Comparison of ENCODE assay signal across 1 cellular context in the genomic region with DNA sequence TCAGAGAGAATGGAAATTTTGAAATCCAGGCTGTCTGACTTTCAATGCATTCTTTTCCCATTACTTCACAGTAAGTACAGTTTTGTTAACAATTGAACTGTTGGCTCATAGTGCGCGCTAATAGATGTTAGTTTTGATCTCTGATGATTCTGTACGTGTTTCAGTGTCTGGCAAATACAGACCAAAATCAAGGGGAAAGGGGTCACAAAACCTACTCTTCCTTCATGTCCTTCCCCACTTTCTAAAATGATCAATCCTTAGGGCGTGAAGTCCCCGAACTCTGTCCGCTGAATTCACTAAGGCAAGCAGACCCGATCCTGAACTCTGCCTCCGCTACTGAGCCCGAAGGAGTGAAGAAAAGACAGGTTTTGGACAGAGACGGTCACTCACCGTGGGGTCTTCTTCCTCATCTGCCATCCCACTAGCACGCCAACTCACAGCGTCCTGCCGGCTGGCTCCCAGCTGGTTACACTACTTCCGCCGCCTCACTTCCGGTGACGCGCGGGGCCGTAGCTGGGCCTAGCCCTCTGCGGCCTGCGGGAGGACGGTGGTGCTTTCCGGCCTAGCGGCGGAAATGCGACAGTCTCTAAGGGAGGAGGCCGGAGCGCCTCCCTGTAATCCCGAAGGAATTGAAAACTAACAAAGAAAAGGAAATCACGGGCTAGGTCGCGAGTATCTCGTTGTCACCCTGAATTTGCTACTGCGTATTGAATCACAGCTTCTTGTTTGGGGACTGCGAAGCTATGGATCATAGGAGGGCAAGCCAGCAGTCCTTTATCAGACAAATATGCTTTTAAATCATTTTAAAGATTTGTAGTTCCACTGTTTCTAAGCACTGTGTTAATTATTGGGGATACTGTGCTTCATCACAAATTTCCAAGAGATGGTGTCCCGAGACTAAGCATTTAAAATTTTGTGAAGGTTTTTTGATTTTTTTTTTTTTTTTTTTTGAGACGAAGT.
A peak's percentile ranks its signal among the peaks of the same experiment; 100 is the strongest.
TF ChIP-seq lines count a peak whose summit lies in the region.

A gene with protein sequence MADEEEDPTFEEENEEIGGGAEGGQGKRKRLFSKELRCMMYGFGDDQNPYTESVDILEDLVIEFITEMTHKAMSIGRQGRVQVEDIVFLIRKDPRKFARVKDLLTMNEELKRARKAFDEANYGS (minus strand): TSS at position 473 of the 960 bp plus-strand sequence. CDS start 56 bp downstream, at position 417.

TF ChIP-seq in HepG2, 621 proteins besides CTCF, POLR2A, EP300 and RAD21 (continued from another document and continues in another):
- TF ChIP-seq, protein P1, sequence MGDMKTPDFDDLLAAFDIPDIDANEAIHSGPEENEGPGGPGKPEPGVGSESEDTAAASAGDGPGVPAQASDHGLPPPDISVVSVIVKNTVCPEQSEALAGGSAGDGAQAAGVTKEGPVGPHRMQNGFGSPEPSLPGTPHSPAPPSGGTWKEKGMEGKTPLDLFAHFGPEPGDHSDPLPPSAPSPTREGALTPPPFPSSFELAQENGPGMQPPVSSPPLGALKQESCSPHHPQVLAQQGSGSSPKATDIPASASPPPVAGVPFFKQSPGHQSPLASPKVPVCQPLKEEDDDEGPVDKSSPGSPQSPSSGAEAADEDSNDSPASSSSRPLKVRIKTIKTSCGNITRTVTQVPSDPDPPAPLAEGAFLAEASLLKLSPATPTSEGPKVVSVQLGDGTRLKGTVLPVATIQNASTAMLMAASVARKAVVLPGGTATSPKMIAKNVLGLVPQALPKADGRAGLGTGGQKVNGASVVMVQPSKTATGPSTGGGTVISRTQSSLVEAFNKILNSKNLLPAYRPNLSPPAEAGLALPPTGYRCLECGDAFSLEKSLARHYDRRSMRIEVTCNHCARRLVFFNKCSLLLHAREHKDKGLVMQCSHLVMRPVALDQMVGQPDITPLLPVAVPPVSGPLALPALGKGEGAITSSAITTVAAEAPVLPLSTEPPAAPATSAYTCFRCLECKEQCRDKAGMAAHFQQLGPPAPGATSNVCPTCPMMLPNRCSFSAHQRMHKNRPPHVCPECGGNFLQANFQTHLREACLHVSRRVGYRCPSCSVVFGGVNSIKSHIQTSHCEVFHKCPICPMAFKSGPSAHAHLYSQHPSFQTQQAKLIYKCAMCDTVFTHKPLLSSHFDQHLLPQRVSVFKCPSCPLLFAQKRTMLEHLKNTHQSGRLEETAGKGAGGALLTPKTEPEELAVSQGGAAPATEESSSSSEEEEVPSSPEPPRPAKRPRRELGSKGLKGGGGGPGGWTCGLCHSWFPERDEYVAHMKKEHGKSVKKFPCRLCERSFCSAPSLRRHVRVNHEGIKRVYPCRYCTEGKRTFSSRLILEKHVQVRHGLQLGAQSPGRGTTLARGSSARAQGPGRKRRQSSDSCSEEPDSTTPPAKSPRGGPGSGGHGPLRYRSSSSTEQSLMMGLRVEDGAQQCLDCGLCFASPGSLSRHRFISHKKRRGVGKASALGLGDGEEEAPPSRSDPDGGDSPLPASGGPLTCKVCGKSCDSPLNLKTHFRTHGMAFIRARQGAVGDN (CRISPR knock-in tag; IDR thresholded peaks at IDR 0.05), result peak; percentile 97
- no peak for TF ChIP-seq ZNF343 (CRISPR knock-in tag; IDR thresholded peaks at IDR 0.05)
- no peak for TF ChIP-seq ZNF598 (CRISPR knock-in tag; IDR thresholded peaks at IDR 0.05; ENCODE audit: borderline replicate concordance)
- TF ChIP-seq AGO1 (IDR thresholded peaks at IDR 0.05; ENCODE audit: low read depth, low read length, poor library complexity, severe bottlenecking), result no peak
- no peak for TF ChIP-seq ZC3H4 (CRISPR knock-in tag; IDR thresholded peaks at IDR 0.05; ENCODE audit: borderline replicate concordance)
- TF ChIP-seq ZNF205 (CRISPR knock-in tag; IDR thresholded peaks at IDR 0.05), result no peak
- peak; percentile 62; the same call in 1 of the 2 replicates for TF ChIP-seq ZNF614 (CRISPR knock-in tag; IDR thresholded peaks at IDR 0.05; ENCODE audit: borderline replicate concordance)
- no peak for TF ChIP-seq ARNT (IDR thresholded peaks at IDR 0.05)
- TF ChIP-seq ZZZ3 (CRISPR knock-in tag; IDR thresholded peaks at IDR 0.05; ENCODE audit: borderline replicate concordance), result peak; percentile 99; the same call in 1 of the 2 replicates
- TF ChIP-seq, protein P2, sequence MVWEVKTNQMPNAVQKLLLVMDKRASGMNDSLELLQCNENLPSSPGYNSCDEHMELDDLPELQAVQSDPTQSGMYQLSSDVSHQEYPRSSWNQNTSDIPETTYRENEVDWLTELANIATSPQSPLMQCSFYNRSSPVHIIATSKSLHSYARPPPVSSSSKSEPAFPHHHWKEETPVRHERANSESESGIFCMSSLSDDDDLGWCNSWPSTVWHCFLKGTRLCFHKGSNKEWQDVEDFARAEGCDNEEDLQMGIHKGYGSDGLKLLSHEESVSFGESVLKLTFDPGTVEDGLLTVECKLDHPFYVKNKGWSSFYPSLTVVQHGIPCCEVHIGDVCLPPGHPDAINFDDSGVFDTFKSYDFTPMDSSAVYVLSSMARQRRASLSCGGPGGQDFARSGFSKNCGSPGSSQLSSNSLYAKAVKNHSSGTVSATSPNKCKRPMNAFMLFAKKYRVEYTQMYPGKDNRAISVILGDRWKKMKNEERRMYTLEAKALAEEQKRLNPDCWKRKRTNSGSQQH (CRISPR knock-in tag; IDR thresholded peaks at IDR 0.05; ENCODE audit: low read depth), result peak; percentile 97
- TF ChIP-seq ZNF790 (CRISPR knock-in tag; IDR thresholded peaks at IDR 0.05; ENCODE audit: borderline replicate concordance), result no peak
- TF ChIP-seq, protein P3, sequence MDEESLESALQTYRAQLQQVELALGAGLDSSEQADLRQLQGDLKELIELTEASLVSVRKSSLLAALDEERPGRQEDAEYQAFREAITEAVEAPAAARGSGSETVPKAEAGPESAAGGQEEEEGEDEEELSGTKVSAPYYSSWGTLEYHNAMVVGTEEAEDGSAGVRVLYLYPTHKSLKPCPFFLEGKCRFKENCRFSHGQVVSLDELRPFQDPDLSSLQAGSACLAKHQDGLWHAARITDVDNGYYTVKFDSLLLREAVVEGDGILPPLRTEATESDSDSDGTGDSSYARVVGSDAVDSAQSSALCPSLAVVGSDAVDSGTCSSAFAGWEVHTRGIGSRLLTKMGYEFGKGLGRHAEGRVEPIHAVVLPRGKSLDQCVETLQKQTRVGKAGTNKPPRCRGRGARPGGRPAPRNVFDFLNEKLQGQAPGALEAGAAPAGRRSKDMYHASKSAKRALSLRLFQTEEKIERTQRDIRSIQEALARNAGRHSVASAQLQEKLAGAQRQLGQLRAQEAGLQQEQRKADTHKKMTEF (CRISPR knock-in tag; IDR thresholded peaks at IDR 0.05), result peak; percentile 90
- TF ChIP-seq CCDC6 (CRISPR knock-in tag; IDR thresholded peaks at IDR 0.05), result peak; percentile 72; the same call in 1 of the 2 replicates
- no peak for TF ChIP-seq SMYD3 (CRISPR knock-in tag; IDR thresholded peaks at IDR 0.05)
- TF ChIP-seq PRPF4 (IDR thresholded peaks at IDR 0.05; ENCODE audit: low read depth, low read length, poor library complexity, severe bottlenecking), result no peak
- TF ChIP-seq HNRNPUL1 (IDR thresholded peaks at IDR 0.05; ENCODE audit: low read depth, low read length), result no peak
- no peak for TF ChIP-seq ZNF264 (CRISPR knock-in tag; IDR thresholded peaks at IDR 0.05)
- TF ChIP-seq BRD4 (CRISPR knock-in tag; IDR thresholded peaks at IDR 0.05), result peak; percentile 90
- peak; percentile 64; the same call in 1 of the 2 replicates for TF ChIP-seq ZNF878 (CRISPR knock-in tag; IDR thresholded peaks at IDR 0.05)
- TF ChIP-seq, protein P4, sequence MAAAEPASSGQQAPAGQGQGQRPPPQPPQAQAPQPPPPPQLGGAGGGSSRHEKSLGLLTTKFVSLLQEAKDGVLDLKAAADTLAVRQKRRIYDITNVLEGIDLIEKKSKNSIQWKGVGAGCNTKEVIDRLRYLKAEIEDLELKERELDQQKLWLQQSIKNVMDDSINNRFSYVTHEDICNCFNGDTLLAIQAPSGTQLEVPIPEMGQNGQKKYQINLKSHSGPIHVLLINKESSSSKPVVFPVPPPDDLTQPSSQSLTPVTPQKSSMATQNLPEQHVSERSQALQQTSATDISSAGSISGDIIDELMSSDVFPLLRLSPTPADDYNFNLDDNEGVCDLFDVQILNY (CRISPR knock-in tag; conservative IDR thresholded peaks at IDR 0.05), result no peak; the same call in 1 of the 2 replicates
- TF ChIP-seq SALL2 (CRISPR knock-in tag; IDR thresholded peaks at IDR 0.05), result 0 out of 2 replicates have a peak, but pooled peaks have one; percentile 13
- TF ChIP-seq HNRNPLL (IDR thresholded peaks at IDR 0.05; ENCODE audit: low read depth, low read length, poor library complexity, severe bottlenecking), result peak; percentile 69
- peak; percentile 80; the same call in 1 of the 2 replicates for TF ChIP-seq PITX1 (CRISPR knock-in tag; IDR thresholded peaks at IDR 0.05)
- no peak for TF ChIP-seq SNRNP70 (IDR thresholded peaks at IDR 0.05; ENCODE audit: low read depth, low read length)
- TF ChIP-seq ZNF569 (CRISPR knock-in tag; IDR thresholded peaks at IDR 0.05; ENCODE audit: borderline replicate concordance), result no peak
- no peak for TF ChIP-seq TOE1 (CRISPR knock-in tag; IDR thresholded peaks at IDR 0.05)
- TF ChIP-seq, protein P5, sequence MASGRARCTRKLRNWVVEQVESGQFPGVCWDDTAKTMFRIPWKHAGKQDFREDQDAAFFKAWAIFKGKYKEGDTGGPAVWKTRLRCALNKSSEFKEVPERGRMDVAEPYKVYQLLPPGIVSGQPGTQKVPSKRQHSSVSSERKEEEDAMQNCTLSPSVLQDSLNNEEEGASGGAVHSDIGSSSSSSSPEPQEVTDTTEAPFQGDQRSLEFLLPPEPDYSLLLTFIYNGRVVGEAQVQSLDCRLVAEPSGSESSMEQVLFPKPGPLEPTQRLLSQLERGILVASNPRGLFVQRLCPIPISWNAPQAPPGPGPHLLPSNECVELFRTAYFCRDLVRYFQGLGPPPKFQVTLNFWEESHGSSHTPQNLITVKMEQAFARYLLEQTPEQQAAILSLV (CRISPR knock-in tag; IDR thresholded peaks at IDR 0.05; ENCODE audit: borderline replicate concordance), result no peak
- TF ChIP-seq, protein P6, sequence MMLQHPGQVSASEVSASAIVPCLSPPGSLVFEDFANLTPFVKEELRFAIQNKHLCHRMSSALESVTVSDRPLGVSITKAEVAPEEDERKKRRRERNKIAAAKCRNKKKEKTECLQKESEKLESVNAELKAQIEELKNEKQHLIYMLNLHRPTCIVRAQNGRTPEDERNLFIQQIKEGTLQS (CRISPR knock-in tag; IDR thresholded peaks at IDR 0.05), result no peak; the same call in 1 of the 2 replicates
- TF ChIP-seq SOX6 (IDR thresholded peaks at IDR 0.05), result no peak
- TF ChIP-seq SOX6 (CRISPR knock-in tag; IDR thresholded peaks at IDR 0.05), result peak; percentile 42; the same call in 1 of the 2 replicates
- peak; percentile 50; the same call in 1 of the 2 replicates for TF ChIP-seq MEF2D (CRISPR knock-in tag; IDR thresholded peaks at IDR 0.05)
- TF ChIP-seq TMF1 (CRISPR knock-in tag; IDR thresholded peaks at IDR 0.05; ENCODE audit: low read depth), result no peak
- TF ChIP-seq RORA (CRISPR knock-in tag; IDR thresholded peaks at IDR 0.05), result no peak
- TF ChIP-seq EHMT2 (IDR thresholded peaks at IDR 0.05; ENCODE audit: borderline replicate concordance, low read depth, low read length), result no peak; the same call in 1 of the 2 replicates
- no peak for TF ChIP-seq JDP2 (CRISPR knock-in tag; IDR thresholded peaks at IDR 0.05; ENCODE audit: borderline replicate concordance)
- TF ChIP-seq, protein P7, sequence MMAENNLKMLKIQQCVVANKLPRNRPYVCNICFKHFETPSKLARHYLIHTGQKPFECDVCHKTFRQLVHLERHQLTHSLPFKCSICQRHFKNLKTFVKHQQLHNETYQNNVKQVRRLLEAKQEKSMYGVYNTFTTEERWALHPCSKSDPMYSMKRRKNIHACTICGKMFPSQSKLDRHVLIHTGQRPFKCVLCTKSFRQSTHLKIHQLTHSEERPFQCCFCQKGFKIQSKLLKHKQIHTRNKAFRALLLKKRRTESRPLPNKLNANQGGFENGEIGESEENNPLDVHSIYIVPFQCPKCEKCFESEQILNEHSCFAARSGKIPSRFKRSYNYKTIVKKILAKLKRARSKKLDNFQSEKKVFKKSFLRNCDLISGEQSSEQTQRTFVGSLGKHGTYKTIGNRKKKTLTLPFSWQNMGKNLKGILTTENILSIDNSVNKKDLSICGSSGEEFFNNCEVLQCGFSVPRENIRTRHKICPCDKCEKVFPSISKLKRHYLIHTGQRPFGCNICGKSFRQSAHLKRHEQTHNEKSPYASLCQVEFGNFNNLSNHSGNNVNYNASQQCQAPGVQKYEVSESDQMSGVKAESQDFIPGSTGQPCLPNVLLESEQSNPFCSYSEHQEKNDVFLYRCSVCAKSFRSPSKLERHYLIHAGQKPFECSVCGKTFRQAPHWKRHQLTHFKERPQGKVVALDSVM (CRISPR knock-in tag; IDR thresholded peaks at IDR 0.05), result peak; percentile 70; the same call in 1 of the 2 replicates
- TF ChIP-seq BCL6 (CRISPR knock-in tag; IDR thresholded peaks at IDR 0.05), result no peak
- no peak for TF ChIP-seq ZNF883 (CRISPR knock-in tag; IDR thresholded peaks at IDR 0.05; ENCODE audit: not compliant biosample characterization)
- peak; percentile 96 for TF ChIP-seq MXD4 (CRISPR knock-in tag; IDR thresholded peaks at IDR 0.05)
- no peak for TF ChIP-seq ZNF589 (CRISPR knock-in tag; conservative IDR thresholded peaks at IDR 0.05)
- TF ChIP-seq KAT7 (CRISPR knock-in tag; IDR thresholded peaks at IDR 0.05; ENCODE audit: borderline replicate concordance), result peak; percentile 73; the same call in 1 of the 2 replicates
- TF ChIP-seq MTF1 (CRISPR knock-in tag; IDR thresholded peaks at IDR 0.05), result no peak
- TF ChIP-seq ZNF781 (CRISPR knock-in tag; IDR thresholded peaks at IDR 0.05; ENCODE audit: borderline replicate concordance, not compliant biosample characterization), result peak; percentile 84
- no peak for TF ChIP-seq SOX13 (IDR thresholded peaks at IDR 0.05)
- peak in 1 of 2 experiments; percentile 42; a peak in 2 of 4 replicates for TF ChIP-seq SOX13 (CRISPR knock-in tag; conservative IDR thresholded peaks at IDR 0.05 in 1 of 2, IDR thresholded peaks at IDR 0.05 in 1 of 2)
- peak; percentile 88 for TF ChIP-seq GATAD2A (CRISPR knock-in tag; IDR thresholded peaks at IDR 0.05)
- TF ChIP-seq, protein P8, sequence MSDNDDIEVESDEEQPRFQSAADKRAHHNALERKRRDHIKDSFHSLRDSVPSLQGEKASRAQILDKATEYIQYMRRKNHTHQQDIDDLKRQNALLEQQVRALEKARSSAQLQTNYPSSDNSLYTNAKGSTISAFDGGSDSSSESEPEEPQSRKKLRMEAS (IDR thresholded peaks at IDR 0.05), result peak; percentile 85
